12 cellular contexts compared by ENCODE assay signal in genomic region chr2:218964041-218964771, GRCh38. TPM values are rescaled to one million over a fixed set of nuclear protein-coding genes. Genes with fewer than 3 reads are reported as not detected.
DNase-seq lines count a peak whose midpoint lies in the region; ATAC-seq, FAIRE-seq and TF ChIP-seq lines count a peak whose summit lies in the region.
"Had no signal": no experiment of that assay in that cellular context is flagged by ENCODE, and none has a peak within 500 bp of the region (broad histone marks: within the 10 kb centered on the region; RNA-seq: fewer than 3 reads in every experiment).

No MANE protein-coding gene starts in this region.

- H3K27ac Mint-ChIP-seq in CD8-positive, alpha-beta T cell: no peak overlapping the region

- no peak overlapping the region for H3K4me3 ChIP-seq in CD8-positive, alpha-beta T cell (ENCODE audit: low read depth, low read length)
- H3K4me3 ChIP-seq: BLaER1 treated with 17β-estradiol and CSF1 and Interleukin-3, amounts not matched to agents 10 nM and 100 nM; skin epidermis; tibial artery had no signal

- no peaks in the 10 kb centered on the region for H3K9me3 Mint-ChIP-seq in CD8-positive, alpha-beta T cell

- FAIRE-seq in urothelium cell line (lab: Jason Lieb, UNC): no peak

- no peak overlapping the region for H3K4me3 Mint-ChIP-seq in CD8-positive, alpha-beta T cell

- H3K27me3 ChIP-seq in CD8-positive, alpha-beta T cell (ENCODE audit: insufficient read depth, low read length): peaks cover 31% of the 10 kb centered on the region

- POLR2A ChIA-PET in CD8-positive, alpha-beta T cell (lab: Charles Lee): no interaction called here

- peaks cover 14% of the 10 kb centered on the region for H3K4me1 Mint-ChIP-seq in CD8-positive, alpha-beta T cell (ENCODE audit: low read depth)

- no peaks in the 10 kb centered on the region for H3K36me3 ChIP-seq in CD8-positive, alpha-beta T cell (ENCODE audit: insufficient read depth, low read length)
- H3K36me3 ChIP-seq: BLaER1 treated with 17β-estradiol and CSF1 and Interleukin-3, amounts not matched to agents 10 nM and 100 nM; tibial artery had no signal

- no peaks in the 10 kb centered on the region for H3K9me3 ChIP-seq in CD8-positive, alpha-beta T cell (ENCODE audit: low read length)
- H3K9me3 ChIP-seq: tibial artery had no signal

- H3K4me1 ChIP-seq in CD8-positive, alpha-beta T cell (ENCODE audit: insufficient read depth, low read length): peaks cover 9% of the 10 kb centered on the region

- DNase-seq in activated effector memory CD4-positive, alpha-beta T cell treated with anti-CD3 and anti-CD28 coated beads, Interleukin-2, amount 50 U/mL, for 16 hours: peak; percentile 22
- no peak for DNase-seq in activated effector memory CD4-positive, alpha-beta T cell treated with Interleukin-2 at 50 U/mL for 16 hours
- DNase-seq in NCI-H748 treated with DMSO at 0.1 percent for 48 hours (lab: John Stamatoyannopoulos, UW) (peak; percentile 71), urothelium cell line (ENCODE audit: low spot score) (peak; percentile 73), NCI-H128 (lab: John Stamatoyannopoulos, UW; ENCODE audit: unreplicated experiment) (no peak)
- no peak for DNase-seq in CD8-positive, alpha-beta T cell
- DNase-seq: NCI-H1048 had no signal

- intact Hi-C loops in CD8-positive, alpha-beta T cell (cut with DNase I, micrococcal nuclease): loop anchor here in 1 of 2 experiments (5.0 kb wide), 1 partner anchor 343 kb away; the partner anchor contains the start of gene PTPRN

- no peak for TF ChIP-seq CTCF in CD8-positive, alpha-beta T cell (IDR thresholded peaks at IDR 0.05)

- H3K27ac ChIP-seq in CD8-positive, alpha-beta T cell (ENCODE audit: low read depth, low read length): no peak overlapping the region
- H3K27ac ChIP-seq: BLaER1 treated with 17β-estradiol and CSF1 and Interleukin-3, amounts not matched to agents 10 nM and 100 nM; skin epidermis; tibial artery had no signal

- peak; percentile 31 for ATAC-seq in esophagus mucosa
- ATAC-seq in GM19351 (IDR thresholded peaks at IDR 0.05; ENCODE audit: unreplicated experiment): no peak
- ATAC-seq in CD8-positive, alpha-beta T cell: no peak

- CTCF ChIA-PET in CD8-positive, alpha-beta T cell (lab: Charles Lee): interaction anchor here (1.4 to 1.6 kb wide), 2 partner anchors 16 to 155 kb away, joined by 3 to 4 read pairs; no protein-coding TSS in a partner anchor

- H3K27me3 Mint-ChIP-seq in CD8-positive, alpha-beta T cell (ENCODE audit: low read depth): peaks cover 59% of the 10 kb centered on the region

- no peaks in the 10 kb centered on the region for H3K36me3 Mint-ChIP-seq in CD8-positive, alpha-beta T cell

RNA-seq across cellular contexts. Expression of gene CDK5R2, which starts 4.7 kb away (rescaled TPM):
- not detected for total RNA-seq in esophagus mucosa
- total RNA-seq in CD8-positive, alpha-beta T cell: not detected

RNA-seq across cellular contexts. Expression of gene FEV, which starts 20.8 kb away (rescaled TPM):
- total RNA-seq in esophagus mucosa: not detected
- not detected for total RNA-seq in CD8-positive, alpha-beta T cell

RNA-seq across cellular contexts. Expression of gene CRYBA2, which starts 29.0 kb away (rescaled TPM):
- total RNA-seq in esophagus mucosa: not detected
- not detected for total RNA-seq in CD8-positive, alpha-beta T cell

Comparison
In these comparisons a context has a peak if more than half of its experiments do, and no peak if none do; other contexts are left out.
1. DNase-seq: peak in activated effector memory CD4-positive, alpha-beta T cell treated with anti-CD3 and anti-CD28 coated beads, Interleukin-2, amount 50 U/mL, for 16 hours (single experiment), NCI-H748 treated with DMSO at 0.1 percent for 48 hours (single experiment) and urothelium cell line (single experiment); none in activated effector memory CD4-positive, alpha-beta T cell treated with Interleukin-2 at 50 U/mL for 16 hours (single experiment), CD8-positive, alpha-beta T cell (0 of 7) and NCI-H128 (single experiment).